ENCODE assay signal across 31 cellular contexts in the genomic region with DNA sequence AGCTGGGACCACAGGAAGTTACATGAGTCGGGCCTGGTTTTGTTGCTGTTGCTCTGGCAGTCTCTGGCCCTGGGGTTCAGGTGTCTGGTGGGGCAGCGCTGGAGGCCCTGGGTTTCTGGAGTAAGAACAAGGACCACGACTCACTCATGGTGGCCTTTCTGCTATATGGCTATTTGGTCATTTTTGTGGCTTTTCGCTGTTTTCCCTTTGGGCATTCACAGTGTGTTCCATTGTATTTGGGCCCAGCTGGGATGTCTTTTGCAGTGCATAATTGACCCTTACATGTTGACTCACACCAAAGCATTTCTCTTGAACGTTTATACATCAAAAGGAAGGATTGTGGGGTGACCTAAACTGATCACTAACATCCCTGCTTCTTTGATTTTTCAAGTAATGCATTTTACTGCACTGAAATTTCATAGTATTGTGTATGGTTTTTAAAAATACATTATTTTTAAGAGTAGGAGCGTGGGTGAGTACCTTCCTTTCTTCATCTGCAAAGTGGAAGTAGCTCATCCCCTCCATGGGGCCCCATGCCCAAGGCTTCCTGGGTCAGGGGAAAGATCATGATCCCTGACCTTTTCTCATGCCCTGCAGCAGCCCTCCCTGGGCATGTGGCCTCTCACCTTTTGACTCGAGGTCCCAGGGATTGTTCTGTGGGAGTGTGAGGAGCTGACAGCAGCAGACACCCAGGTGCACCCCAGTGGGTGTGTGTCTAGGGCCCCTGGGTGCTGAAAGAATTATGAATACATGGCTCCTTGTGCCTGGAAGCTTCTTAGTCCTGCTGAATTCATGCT.
A peak's percentile ranks its signal among the peaks of the same experiment; 100 is the strongest.
DNase-seq lines count a peak whose midpoint lies in the region; ATAC-seq and TF ChIP-seq lines count a peak whose summit lies in the region.
"Had no signal": no experiment of that assay in that cellular context is flagged by ENCODE, and none has a peak within 500 bp of the region (broad histone marks: within the 10 kb centered on the region; RNA-seq: fewer than 3 reads in every experiment).

No MANE protein-coding gene starts in this region.

- no peak overlapping the region for H2AFZ ChIP-seq in HCT116 (ENCODE audit: low read depth, low read length, poor library complexity, severe bottlenecking)

- no peaks in the 10 kb centered on the region for H3K27me3 ChIP-seq in HCT116 (ENCODE audit: insufficient read depth, low read length)
- H3K27me3 ChIP-seq: breast epithelium had no signal

- no peaks in the 10 kb centered on the region for H3K9me3 ChIP-seq in HCT116 (ENCODE audit: control insufficient read depth in 1 of 2, insufficient read depth in 1 of 2, low read depth in 1 of 2, low read length in 2 of 2)
- H3K9me3 ChIP-seq: breast epithelium, psoas muscle had no signal

- no peaks in the 10 kb centered on the region for H3K27me3 Mint-ChIP-seq in neural crest cell (ENCODE audit: low read depth)
- H3K27me3 Mint-ChIP-seq: activated CD8-positive, alpha-beta T cell treated with anti-CD3 and anti-CD28 coated beads for 36 hours; activated naive CD4-positive, alpha-beta T cell treated with anti-CD3 and anti-CD28 coated beads, Interleukin-2, amount 50 U/mL, for 24 hours had no signal

- no peak overlapping the region for H3K4me3 ChIP-seq in HCT116 (replicated peaks in 1 of 2; ENCODE audit: low read depth in 1 of 2, low read length in 2 of 2)
- no peak overlapping the region for H3K4me3 ChIP-seq in choroid plexus epithelial cell (ENCODE audit: low read depth, low read length)
- H3K4me3 ChIP-seq: breast epithelium, coronary artery, psoas muscle had no signal

- POLR2A ChIA-PET in HCT116 (lab: Charles Lee) = no interaction called here

- no peak for TF ChIP-seq POLR2A in HCT116 (IDR thresholded peaks at IDR 0.05; ENCODE audit: borderline replicate concordance, extremely low read depth, insufficient read depth, insufficient read length)

- peak; percentile 6 for DNase-seq in A172 (ENCODE audit: low spot score)
- no peak for DNase-seq in HCT116 (ENCODE audit: low read depth, low spot score)
- DNase-seq in choroid plexus epithelial cell (ENCODE audit: low read depth) = peak; percentile 14
- no peak for DNase-seq in neural crest cell (ENCODE audit: low read depth, low spot score)
- DNase-seq in NCI-H1092 treated with DMSO at 0.1 percent for 48 hours (lab: John Stamatoyannopoulos, UW) = no peak
- DNase-seq in occipital lobe (lab: John Stamatoyannopoulos, UW) = no peak
- DNase-seq: activated CD4-positive, CD25-positive, alpha-beta regulatory T cell treated with anti-CD3 and anti-CD28 coated beads, Interleukin-2, amount 50 U/mL, for 72 hours; activated CD8-positive, alpha-beta T cell treated with anti-CD3 and anti-CD28 coated beads for 36 hours; amniotic stem cell; CD8-positive, alpha-beta T cell; effector memory CD4-positive, alpha-beta T cell; H7; left ventricle myocardium superior; NCI-H146; NCI-H226; NCI-H69; psoas muscle; SHP77 treated with DMSO at 0.1 percent for 48 hours; stimulated activated CD4-positive, alpha-beta T cell treated with anti-CD3 and anti-CD28 coated beads, Interleukin-15, amount 100 ng/mL, for 24 hours had no signal

- peak overlapping the region; percentile 29 for H3K4me3 Mint-ChIP-seq in neural crest cell
- H3K4me3 Mint-ChIP-seq: activated CD8-positive, alpha-beta T cell treated with anti-CD3 and anti-CD28 coated beads for 36 hours; activated naive CD4-positive, alpha-beta T cell treated with anti-CD3 and anti-CD28 coated beads, Interleukin-2, amount 50 U/mL, for 24 hours; B cell; CD8-positive, alpha-beta T cell; IgD-negative memory B cell; stimulated activated memory B cell treated with anti-CD40 and anti-IgM and Interleukin-4, amounts not matched to agents 10 μg/mL and 1 μg/mL and 100 μg/mL, for 72 hours; T-helper 2 cell treated with Interferon-gamma antibody and Interleukin-4, amounts not matched to agents 5 μg/mL and 100 μg/mL, for 36 hours had no signal

- CTCF ChIA-PET in HCT116 (lab: Charles Lee) = interaction anchor here (1.4 kb wide), 1 partner anchor 27 kb away, joined by 3 read pairs; no protein-coding TSS in a partner anchor

- H3K27ac Mint-ChIP-seq in neural crest cell (ENCODE audit: unreplicated experiment) = peak overlapping the region; percentile 88
- H3K27ac Mint-ChIP-seq: activated CD8-positive, alpha-beta T cell treated with anti-CD3 and anti-CD28 coated beads for 36 hours; activated naive CD4-positive, alpha-beta T cell treated with anti-CD3 and anti-CD28 coated beads, Interleukin-2, amount 50 U/mL, for 24 hours; activated T-helper 2 cell treated with anti-CD3 and anti-CD28 coated beads, Interferon-gamma antibody, Interleukin-2, Interleukin-4, amounts not matched to agents 10 μg/mL and 5 μg/mL and 100 μg/mL, durations not matched to agents 14 hours and 24 hours and 36 hours; B cell; CD8-positive, alpha-beta T cell; IgD-negative memory B cell; stimulated activated memory B cell treated with anti-CD40 and anti-IgM and Interleukin-4, amounts not matched to agents 10 μg/mL and 1 μg/mL and 100 μg/mL, for 72 hours; T-helper 2 cell treated with Interferon-gamma antibody and Interleukin-4, amounts not matched to agents 5 μg/mL and 100 μg/mL, for 36 hours had no signal

- H3K36me3 Mint-ChIP-seq in neural crest cell (ENCODE audit: low read depth) = peaks cover 14% of the 10 kb centered on the region
- H3K36me3 Mint-ChIP-seq: activated naive CD4-positive, alpha-beta T cell treated with anti-CD3 and anti-CD28 coated beads, Interleukin-2, amount 50 U/mL, for 24 hours; CD8-positive, alpha-beta T cell; IgD-negative memory B cell; stimulated activated memory B cell treated with anti-CD40 and anti-IgM and Interleukin-4, amounts not matched to agents 10 μg/mL and 1 μg/mL and 100 μg/mL, for 72 hours had no signal

- TF ChIP-seq RAD21 in HCT116 (IDR thresholded peaks at IDR 0.05; ENCODE audit: low read depth) = no peak

- H3K79me2 ChIP-seq in HCT116 (ENCODE audit: insufficient read depth, low read length) = peaks cover 20% of the 10 kb centered on the region

- H3K36me3 ChIP-seq in HCT116 (ENCODE audit: control insufficient read depth in 1 of 2, insufficient read depth in 2 of 2, low read length in 2 of 2) = 0 out of 4 replicates have a peak, but pooled peaks cover 0 to 4% of the 10 kb centered on the region in 2 experiments
- H3K36me3 ChIP-seq: breast epithelium had no signal

- 0 out of 2 replicates have a peak, but pooled peaks cover 6% of the 10 kb centered on the region for H4K20me1 ChIP-seq in HCT116 (ENCODE audit: insufficient read depth)

- TF ChIP-seq CTCF in HCT116 (IDR thresholded peaks at IDR 0.05 in 2 of 3, conservative IDR thresholded peaks at IDR 0.05 in 1 of 3; ENCODE audit: borderline replicate concordance in 1 of 3, insufficient read depth in 1 of 3, low read depth in 2 of 3, low read length in 2 of 3) (no peak), choroid plexus epithelial cell (conservative IDR thresholded peaks at IDR 0.05; ENCODE audit: low read depth, low read length) (no peak), neural crest cell (conservative IDR thresholded peaks at IDR 0.05) (no peak)

- H3K4me2 ChIP-seq in HCT116 (ENCODE audit: low read length) = no peak overlapping the region

- H3K4me1 Mint-ChIP-seq in neural crest cell = peaks cover 58% of the 10 kb centered on the region
- H3K4me1 Mint-ChIP-seq: activated naive CD4-positive, alpha-beta T cell treated with anti-CD3 and anti-CD28 coated beads, Interleukin-2, amount 50 U/mL, for 24 hours; B cell; IgD-negative memory B cell; stimulated activated memory B cell treated with anti-CD40 and anti-IgM and Interleukin-4, amounts not matched to agents 10 μg/mL and 1 μg/mL and 100 μg/mL, for 72 hours had no signal

- RAD21 ChIA-PET in HCT116 (lab: Charles Lee; ENCODE audit: low non-redundant PET in 1 of 2, low total read pairs in 2 of 2, uncharacterized antibody in 2 of 2, unreplicated experiment in 2 of 2) = no interaction called here

- intact Hi-C loops in HCT116 (cut with micrococcal nuclease) = no loop called here

- ATAC-seq in HCT116 = peak; percentile 36; the same call in 1 of the 2 replicates
- ATAC-seq in HG02973 (IDR thresholded peaks at IDR 0.05; ENCODE audit: unreplicated experiment) = no peak
- ATAC-seq in HG03378 (IDR thresholded peaks at IDR 0.05; ENCODE audit: unreplicated experiment) = no peak
- ATAC-seq: activated CD8-positive, alpha-beta T cell treated with anti-CD3 and anti-CD28 coated beads for 36 hours; CD8-positive, alpha-beta T cell; left ventricle myocardium superior; Panc1; psoas muscle; stimulated activated memory B cell treated with anti-CD40 and anti-IgM and Interleukin-4, amounts not matched to agents 10 μg/mL and 1 μg/mL and 100 μg/mL, for 72 hours had no signal

- peaks cover 0 to 7% of the 10 kb centered on the region in 2 experiments; a peak in 2 of 4 replicates for H3K4me1 ChIP-seq in HCT116 (ENCODE audit: control insufficient read depth in 1 of 2, insufficient read depth in 2 of 2, low read length in 2 of 2)
- H3K4me1 ChIP-seq: breast epithelium had no signal

- H3K9me3 Mint-ChIP-seq in neural crest cell = no peaks in the 10 kb centered on the region
- H3K9me3 Mint-ChIP-seq: activated CD8-positive, alpha-beta T cell treated with anti-CD3 and anti-CD28 coated beads for 36 hours; activated naive CD4-positive, alpha-beta T cell treated with anti-CD3 and anti-CD28 coated beads, Interleukin-2, amount 50 U/mL, for 24 hours; activated T-helper 2 cell treated with anti-CD3 and anti-CD28 coated beads, Interferon-gamma antibody, Interleukin-2, Interleukin-4, amounts not matched to agents 10 μg/mL and 5 μg/mL and 100 μg/mL, durations not matched to agents 14 hours and 24 hours and 36 hours; CD8-positive, alpha-beta T cell; stimulated activated memory B cell treated with anti-CD40 and anti-IgM and Interleukin-4, amounts not matched to agents 10 μg/mL and 1 μg/mL and 100 μg/mL, for 72 hours; T-helper 2 cell treated with Interferon-gamma antibody and Interleukin-4, amounts not matched to agents 5 μg/mL and 100 μg/mL, for 36 hours had no signal

- BruUV-seq in HCT116 (replicated peaks; lab: Mats Ljungman, UMichigan) = no TSS peak

- H3K27ac ChIP-seq in HCT116 (ENCODE audit: low read depth, low read length) = no peak overlapping the region
- H3K27ac ChIP-seq: breast epithelium, coronary artery, epithelial cell of prostate, psoas muscle had no signal

- no peaks in the 10 kb centered on the region for H3K9me2 ChIP-seq in HCT116 (ENCODE audit: insufficient read depth)

- no peak overlapping the region for H3K9ac ChIP-seq in HCT116 (ENCODE audit: low read length)

TF ChIP-seq in HCT116, 20 proteins besides CTCF, POLR2A, EP300 and RAD21 (continues in another document):
- TF ChIP-seq SIN3A (IDR thresholded peaks at IDR 0.05; ENCODE audit: low read depth) (no peak), POLR2AphosphoS5 (IDR thresholded peaks at IDR 0.05; ENCODE audit: low read depth, low read length) (no peak), ELF1 (IDR thresholded peaks at IDR 0.05; ENCODE audit: borderline replicate concordance, low read depth) (no peak), SP1 (IDR thresholded peaks at IDR 0.05; ENCODE audit: low read depth) (no peak), ZFX (IDR thresholded peaks at IDR 0.05) (no peak), ZNF274 (IDR thresholded peaks at IDR 0.05; ENCODE audit: low read depth, low read length) (no peak)
- TF ChIP-seq, protein P1, sequence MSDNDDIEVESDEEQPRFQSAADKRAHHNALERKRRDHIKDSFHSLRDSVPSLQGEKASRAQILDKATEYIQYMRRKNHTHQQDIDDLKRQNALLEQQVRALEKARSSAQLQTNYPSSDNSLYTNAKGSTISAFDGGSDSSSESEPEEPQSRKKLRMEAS (IDR thresholded peaks at IDR 0.05) = no peak

Comparison
In these comparisons a context has a peak if more than half of its experiments do, and no peak if none do; other contexts are left out.
1. DNase-seq: peak in A172 (single experiment) and choroid plexus epithelial cell (single experiment); none in HCT116 (single experiment), neural crest cell (single experiment), NCI-H1092 treated with DMSO at 0.1 percent for 48 hours (single experiment) and occipital lobe (single experiment).